Comparison of ENCODE assay signal across 22 cellular contexts in the genomic region with DNA sequence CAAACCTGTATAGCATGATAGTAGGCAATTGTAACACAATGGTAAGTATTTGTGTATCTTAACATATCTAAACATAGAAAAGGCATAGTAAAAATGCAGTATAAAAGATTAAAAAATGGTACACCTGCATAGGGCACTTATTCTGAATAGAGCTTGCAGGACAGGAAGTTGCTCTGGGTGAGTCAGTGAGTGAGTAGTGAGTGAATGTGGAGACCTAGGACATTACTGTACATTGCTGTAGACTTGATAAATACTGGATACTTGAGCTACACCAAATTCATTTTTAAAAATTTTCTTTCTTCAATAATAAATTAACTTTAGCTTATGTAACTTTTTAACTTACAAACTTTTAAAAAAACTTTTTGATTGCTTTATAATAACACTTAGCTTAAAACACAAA.
DNase-seq lines count a peak whose midpoint lies in the region; ATAC-seq and TF ChIP-seq lines count a peak whose summit lies in the region.
"Had no signal": no experiment of that assay in that cellular context is flagged by ENCODE, and none has a peak within 500 bp of the region (broad histone marks: within the 10 kb centered on the region; RNA-seq: fewer than 3 reads in every experiment).

No MANE protein-coding gene starts in this region.

- ATAC-seq in activated CD8-positive, alpha-beta T cell treated with anti-CD3 and anti-CD28 coated beads for 36 hours = peak; percentile 24
- ATAC-seq in activated CD8-positive, alpha-beta T cell treated with anti-CD3 and anti-CD28 coated beads, Interleukin-2, amount 10 ng/mL, durations not matched to agents 7 days and 5 days = no peak
- peak; percentile 70; the same call in 1 of the 2 replicates for ATAC-seq in Panc1
- ATAC-seq in lower lobe of right lung = no peak
- ATAC-seq: A549; HepG2; right cardiac atrium; stimulated activated memory B cell treated with anti-CD40 and anti-IgM and Interleukin-4, amounts not matched to agents 10 μg/mL and 1 μg/mL and 100 μg/mL, for 72 hours; T-helper 17 cell; WTC11 had no signal

- H3K9me3 ChIP-seq in Panc1 (ENCODE audit: control insufficient read depth, insufficient read depth, low read depth, low read length) = no peaks in the 10 kb centered on the region
- H3K9me3 ChIP-seq in lower lobe of right lung = no peaks in the 10 kb centered on the region
- H3K9me3 ChIP-seq: A549, thyroid gland had no signal

- CTCF ChIA-PET in activated CD8-positive, alpha-beta T cell treated with anti-CD3 and anti-CD28 coated beads for 36 hours (lab: Charles Lee) = interaction anchor here (0.7 to 1.1 kb wide), 2 partner anchors 12 to 32 kb away, joined by 3 read pairs; no protein-coding TSS in a partner anchor
- CTCF ChIA-PET in activated CD8-positive, alpha-beta T cell treated with anti-CD3 and anti-CD28 coated beads, Interleukin-2, amount 10 ng/mL, durations not matched to agents 7 days and 5 days (lab: Charles Lee) = interaction anchor here (0.9 to 1.1 kb wide), 2 partner anchors 12 to 31 kb away, joined by 3 to 4 read pairs; no protein-coding TSS in a partner anchor
- CTCF ChIA-PET in Panc1 (lab: Charles Lee) = no interaction called here

- BruUV-seq in Panc1 (replicated peaks; lab: Mats Ljungman, UMichigan) = no TSS peak

- TF ChIP-seq CTCF in activated CD8-positive, alpha-beta T cell treated with anti-CD3 and anti-CD28 coated beads for 36 hours (IDR thresholded peaks at IDR 0.05) = no peak
- TF ChIP-seq CTCF in Panc1 (IDR thresholded peaks at IDR 0.05) = no peak
- TF ChIP-seq CTCF in lower lobe of right lung (IDR thresholded peaks at IDR 0.05) = no peak

- H3K36me3 Mint-ChIP-seq in activated CD8-positive, alpha-beta T cell treated with anti-CD3 and anti-CD28 coated beads for 36 hours (ENCODE audit: low read depth) = no peaks in the 10 kb centered on the region
- no peaks in the 10 kb centered on the region for H3K36me3 Mint-ChIP-seq in activated CD8-positive, alpha-beta T cell treated with anti-CD3 and anti-CD28 coated beads, Interleukin-2, amount 10 ng/mL, durations not matched to agents 7 days and 5 days (ENCODE audit: low read depth)
- H3K36me3 Mint-ChIP-seq: stimulated activated memory B cell treated with anti-CD40 and anti-IgM and Interleukin-4, amounts not matched to agents 10 μg/mL and 1 μg/mL and 100 μg/mL, for 72 hours; WTC11 had no signal

- H3K4me3 Mint-ChIP-seq in activated CD8-positive, alpha-beta T cell treated with anti-CD3 and anti-CD28 coated beads for 36 hours = no peak overlapping the region
- H3K4me3 Mint-ChIP-seq in activated CD8-positive, alpha-beta T cell treated with anti-CD3 and anti-CD28 coated beads, Interleukin-2, amount 10 ng/mL, durations not matched to agents 7 days and 5 days = no peak overlapping the region
- H3K4me3 Mint-ChIP-seq: stimulated activated memory B cell treated with anti-CD40 and anti-IgM and Interleukin-4, amounts not matched to agents 10 μg/mL and 1 μg/mL and 100 μg/mL, for 72 hours; T-helper 17 cell; WTC11 had no signal

- H3K27ac ChIP-seq in Panc1 (ENCODE audit: low read length) = no peak overlapping the region
- no peak overlapping the region for H3K27ac ChIP-seq in lower lobe of right lung
- H3K27ac ChIP-seq: C4-2B, thyroid gland had no signal

- no peak for DNase-seq in activated CD8-positive, alpha-beta T cell treated with anti-CD3 and anti-CD28 coated beads for 36 hours
- no peak for DNase-seq in activated CD8-positive, alpha-beta T cell treated with anti-CD3 and anti-CD28 coated beads, Interleukin-2, amount 10 ng/mL, durations not matched to agents 7 days and 5 days
- DNase-seq in Panc1 (ENCODE audit: low read depth, low spot score) (no peak), dermis blood vessel endothelial cell (peak; percentile 66), pulmonary artery endothelial cell (ENCODE audit: low read depth, low spot score) (peak; percentile 13), DMS153 (lab: John Stamatoyannopoulos, UW) (no peak), NCI-H1436 treated with DMSO at 0.1 percent for 48 hours (lab: John Stamatoyannopoulos, UW) (no peak), lower lobe of right lung (no peak)
- DNase-seq: activated CD8-positive, alpha-beta memory T cell treated with anti-CD3 and anti-CD28 coated beads for 24 hours; amniotic stem cell; NCI-H2029 treated with DMSO at 0.1 percent for 48 hours; NCI-H510A treated with DMSO at 0.1 percent for 48 hours; occipital lobe; right cardiac atrium; SIG-M5; T-helper 17 cell; thyroid gland had no signal

- peaks cover 4% of the 10 kb centered on the region for H3K27me3 Mint-ChIP-seq in activated CD8-positive, alpha-beta T cell treated with anti-CD3 and anti-CD28 coated beads for 36 hours
- peaks cover 6% of the 10 kb centered on the region for H3K27me3 Mint-ChIP-seq in activated CD8-positive, alpha-beta T cell treated with anti-CD3 and anti-CD28 coated beads, Interleukin-2, amount 10 ng/mL, durations not matched to agents 7 days and 5 days (ENCODE audit: low read depth)
- H3K27me3 Mint-ChIP-seq: stimulated activated memory B cell treated with anti-CD40 and anti-IgM and Interleukin-4, amounts not matched to agents 10 μg/mL and 1 μg/mL and 100 μg/mL, for 72 hours; T-helper 17 cell had no signal

- H3K4me3 ChIP-seq in Panc1 (ENCODE audit: low read depth in 2 of 2, low read length in 2 of 2) (no peak overlapping the region), lower lobe of right lung (no peak overlapping the region)
- H3K4me3 ChIP-seq: A549, thyroid gland had no signal

- no peaks in the 10 kb centered on the region for H3K4me1 ChIP-seq in Panc1 (ENCODE audit: control insufficient read depth, insufficient read depth, low read length)
- H3K4me1 ChIP-seq in lower lobe of right lung = no peaks in the 10 kb centered on the region

- intact Hi-C loops in activated CD8-positive, alpha-beta T cell treated with anti-CD3 and anti-CD28 coated beads for 36 hours (cut with micrococcal nuclease) = no loop called here
- intact Hi-C loops in Panc1 (cut with micrococcal nuclease; ENCODE audit: unreplicated experiment) = no loop called here
- intact Hi-C loops in lower lobe of right lung (cut with DNase I) = no loop called here

- H3K36me3 ChIP-seq in Panc1 (ENCODE audit: control insufficient read depth, insufficient read depth, low read length) (no peaks in the 10 kb centered on the region), lower lobe of right lung (no peaks in the 10 kb centered on the region)
- H3K36me3 ChIP-seq: thyroid gland had no signal

- H3K27ac Mint-ChIP-seq in activated CD8-positive, alpha-beta T cell treated with anti-CD3 and anti-CD28 coated beads for 36 hours = no peak overlapping the region
- H3K27ac Mint-ChIP-seq in activated CD8-positive, alpha-beta T cell treated with anti-CD3 and anti-CD28 coated beads, Interleukin-2, amount 10 ng/mL, durations not matched to agents 7 days and 5 days = no peak overlapping the region
- H3K27ac Mint-ChIP-seq: stimulated activated memory B cell treated with anti-CD40 and anti-IgM and Interleukin-4, amounts not matched to agents 10 μg/mL and 1 μg/mL and 100 μg/mL, for 72 hours; T-helper 17 cell; WTC11 had no signal

- H3K27me3 ChIP-seq in Panc1 (ENCODE audit: control insufficient read depth, insufficient read depth, low read length) (no peaks in the 10 kb centered on the region), lower lobe of right lung (ENCODE audit: low read depth) (no peaks in the 10 kb centered on the region)
- H3K27me3 ChIP-seq: thyroid gland had no signal

- no peaks in the 10 kb centered on the region for H3K4me1 Mint-ChIP-seq in activated CD8-positive, alpha-beta T cell treated with anti-CD3 and anti-CD28 coated beads for 36 hours (ENCODE audit: low read depth)
- no peaks in the 10 kb centered on the region for H3K4me1 Mint-ChIP-seq in activated CD8-positive, alpha-beta T cell treated with anti-CD3 and anti-CD28 coated beads, Interleukin-2, amount 10 ng/mL, durations not matched to agents 7 days and 5 days (ENCODE audit: low read depth)
- H3K4me1 Mint-ChIP-seq: stimulated activated memory B cell treated with anti-CD40 and anti-IgM and Interleukin-4, amounts not matched to agents 10 μg/mL and 1 μg/mL and 100 μg/mL, for 72 hours; T-helper 17 cell had no signal

- H3K9me3 Mint-ChIP-seq in activated CD8-positive, alpha-beta T cell treated with anti-CD3 and anti-CD28 coated beads for 36 hours = no peaks in the 10 kb centered on the region
- no peaks in the 10 kb centered on the region for H3K9me3 Mint-ChIP-seq in activated CD8-positive, alpha-beta T cell treated with anti-CD3 and anti-CD28 coated beads, Interleukin-2, amount 10 ng/mL, durations not matched to agents 7 days and 5 days (ENCODE audit: insufficient read depth)
- H3K9me3 Mint-ChIP-seq: stimulated activated memory B cell treated with anti-CD40 and anti-IgM and Interleukin-4, amounts not matched to agents 10 μg/mL and 1 μg/mL and 100 μg/mL, for 72 hours; WTC11 had no signal

- POLR2A ChIA-PET in activated CD8-positive, alpha-beta T cell treated with anti-CD3 and anti-CD28 coated beads for 36 hours (lab: Charles Lee) = no interaction called here
- POLR2A ChIA-PET in activated CD8-positive, alpha-beta T cell treated with anti-CD3 and anti-CD28 coated beads, Interleukin-2, amount 10 ng/mL, durations not matched to agents 7 days and 5 days (lab: Charles Lee) = no interaction called here
- POLR2A ChIA-PET in Panc1 (lab: Charles Lee) = no interaction called here

- in situ Hi-C loops in Panc1 (cut with HindIII; ENCODE audit: low pct_unique_long_range_greater_than_20kb, low sequenced_read_pairs) = no loop called here

Comparison
In these comparisons a context has a peak if more than half of its experiments do, and no peak if none do; other contexts are left out.
1. ATAC-seq: peak in activated CD8-positive, alpha-beta T cell treated with anti-CD3 and anti-CD28 coated beads for 36 hours (single experiment) and Panc1 (single experiment); none in activated CD8-positive, alpha-beta T cell treated with anti-CD3 and anti-CD28 coated beads, Interleukin-2, amount 10 ng/mL, durations not matched to agents 7 days and 5 days (single experiment) and lower lobe of right lung (0 of 2).
2. DNase-seq: peak in dermis blood vessel endothelial cell (single experiment) and pulmonary artery endothelial cell (single experiment); none in activated CD8-positive, alpha-beta T cell treated with anti-CD3 and anti-CD28 coated beads for 36 hours (single experiment), activated CD8-positive, alpha-beta T cell treated with anti-CD3 and anti-CD28 coated beads, Interleukin-2, amount 10 ng/mL, durations not matched to agents 7 days and 5 days (single experiment), Panc1 (single experiment), DMS153 (single experiment), NCI-H1436 treated with DMSO at 0.1 percent for 48 hours (single experiment) and lower lobe of right lung (single experiment).